Comparison of ENCODE assay signal across 32 cellular contexts in the genomic region with DNA sequence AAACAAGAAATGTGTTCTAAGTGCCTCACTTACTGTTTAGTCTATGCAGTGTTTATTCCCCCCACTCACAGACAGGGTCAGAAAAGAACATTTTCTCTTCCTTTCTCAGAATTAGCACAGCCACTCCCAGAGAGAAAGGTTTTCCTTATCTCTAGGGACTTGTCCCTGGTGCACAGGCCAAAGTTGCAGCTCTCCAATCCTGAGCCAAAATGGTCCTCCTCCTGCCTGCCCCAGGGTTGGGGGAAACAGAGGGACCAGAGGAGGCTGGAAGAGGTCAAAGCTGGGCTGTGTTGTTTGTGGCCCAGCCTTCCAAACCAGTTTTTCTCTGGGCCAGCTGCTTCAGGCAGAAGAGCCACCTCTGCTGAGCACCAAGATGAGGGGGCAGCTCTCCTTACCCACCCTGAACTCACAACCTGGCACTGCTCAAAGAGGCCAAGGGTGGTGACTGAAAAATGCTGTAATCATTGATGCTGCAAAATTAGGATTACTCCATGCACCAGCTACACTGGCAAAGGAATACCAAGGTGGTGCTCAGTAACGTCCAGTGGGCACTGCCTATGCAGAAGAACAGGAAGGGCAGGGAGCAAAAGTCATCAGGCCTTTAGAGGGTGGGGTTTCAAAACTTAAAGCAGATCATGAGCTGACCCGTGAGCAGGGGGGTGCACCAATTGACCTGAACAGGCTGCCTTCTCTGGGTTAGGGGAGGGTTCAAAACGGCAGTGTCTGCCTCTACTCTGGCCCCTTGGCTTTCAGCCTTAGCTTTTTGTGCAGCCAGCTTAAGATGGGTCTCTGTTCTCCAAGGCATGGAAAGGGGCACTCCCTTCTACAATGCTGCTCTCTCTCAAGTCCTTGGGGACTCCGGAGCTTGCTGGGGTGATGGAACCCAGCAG. TPM values are rescaled to one million over a fixed set of nuclear protein-coding genes. Genes with fewer than 3 reads are reported as not detected.
A peak's percentile ranks its signal among the peaks of the same experiment; 100 is the strongest.
DNase-seq lines count a peak whose midpoint lies in the region; ATAC-seq and TF ChIP-seq lines count a peak whose summit lies in the region.
"Had no signal": no experiment of that assay in that cellular context is flagged by ENCODE, and none has a peak within 500 bp of the region (broad histone marks: within the 10 kb centered on the region; RNA-seq: fewer than 3 reads in every experiment).

No MANE protein-coding gene starts in this region.

- intact Hi-C loops in CD4-positive, alpha-beta memory T cell (cut with micrococcal nuclease): no loop called here
- intact Hi-C loops in CD4-positive, alpha-beta T cell (cut with DNase I, micrococcal nuclease): no loop called here

- ATAC-seq in activated CD8-positive, alpha-beta T cell treated with anti-CD3 and anti-CD28 coated beads, Interleukin-2, amount 10 ng/mL, durations not matched to agents 7 days and 5 days: no peak
- ATAC-seq in HG03045 (IDR thresholded peaks at IDR 0.05; ENCODE audit: unreplicated experiment) (no peak), GM21360 (IDR thresholded peaks at IDR 0.05; ENCODE audit: unreplicated experiment) (no peak)
- no peak for ATAC-seq in CD4-positive, alpha-beta T cell (ENCODE audit: poor library complexity)
- ATAC-seq: activated CD4-positive, CD25-positive, alpha-beta regulatory T cell treated with anti-CD3 and anti-CD28 coated beads, Interleukin-2, amount 50 U/mL, for 24 hours; body of pancreas; GM12878; HepG2; psoas muscle had no signal

- H3K27ac Mint-ChIP-seq in CD4-positive, alpha-beta memory T cell: peak overlapping the region in 4 of 7 donors; percentile 57 to 88 (median 70)
- H3K27ac Mint-ChIP-seq in activated CD8-positive, alpha-beta T cell treated with anti-CD3 and anti-CD28 coated beads, Interleukin-2, amount 10 ng/mL, durations not matched to agents 7 days and 5 days: no peak overlapping the region
- no peak overlapping the region for H3K27ac Mint-ChIP-seq in glutamatergic neuron (ENCODE audit: unreplicated experiment)
- H3K27ac Mint-ChIP-seq in CD4-positive, alpha-beta T cell: no peak overlapping the region
- H3K27ac Mint-ChIP-seq: activated naive CD4-positive, alpha-beta T cell treated with anti-CD3 and anti-CD28 coated beads, Interleukin-2, amount 10 ng/mL, durations not matched to agents 7 days and 5 days; activated T-helper 1 cell treated with anti-CD3 and anti-CD28 coated beads, Interleukin-12 subunit alpha, Interleukin-12 subunit beta, Interleukin-2, Interleukin-4 antibody, amounts not matched to agents 30 ng/mL and 10 ng/mL and 1 ng/mL, durations not matched to agents 14 hours and 24 hours and 36 hours; mesothelial cell of epicardium had no signal

- peaks cover 0 to 10% (median 3%) of the 10 kb centered on the region in 8 donors for H3K9me3 Mint-ChIP-seq in CD4-positive, alpha-beta memory T cell
- no peaks in the 10 kb centered on the region for H3K9me3 Mint-ChIP-seq in activated CD8-positive, alpha-beta T cell treated with anti-CD3 and anti-CD28 coated beads, Interleukin-2, amount 10 ng/mL, durations not matched to agents 7 days and 5 days (ENCODE audit: insufficient read depth)
- peaks cover 10% of the 10 kb centered on the region for H3K9me3 Mint-ChIP-seq in glutamatergic neuron (ENCODE audit: unreplicated experiment)
- H3K9me3 Mint-ChIP-seq in CD4-positive, alpha-beta T cell: peaks cover 2% of the 10 kb centered on the region

- peaks cover 5 to 10% of the 10 kb centered on the region in 2 donors for H3K27me3 Mint-ChIP-seq in CD4-positive, alpha-beta memory T cell
- peaks cover 3% of the 10 kb centered on the region for H3K27me3 Mint-ChIP-seq in activated CD8-positive, alpha-beta T cell treated with anti-CD3 and anti-CD28 coated beads, Interleukin-2, amount 10 ng/mL, durations not matched to agents 7 days and 5 days (ENCODE audit: low read depth)
- peaks cover 13% of the 10 kb centered on the region for H3K27me3 Mint-ChIP-seq in glutamatergic neuron (ENCODE audit: unreplicated experiment)
- H3K27me3 Mint-ChIP-seq in CD4-positive, alpha-beta T cell: no peaks in the 10 kb centered on the region

- no peaks in the 10 kb centered on the region for H3K9me3 ChIP-seq in CD4-positive, alpha-beta memory T cell (ENCODE audit: control insufficient read depth in 1 of 2, low read length in 2 of 2)
- peaks cover 6% of the 10 kb centered on the region for H3K9me3 ChIP-seq in CD4-positive, alpha-beta T cell (ENCODE audit: control insufficient read depth, low read length)
- H3K9me3 ChIP-seq: body of pancreas, HAP-1, psoas muscle, upper lobe of left lung had no signal

- no peak for TF ChIP-seq CTCF in glutamatergic neuron (IDR thresholded peaks at IDR 0.05; ENCODE audit: partially characterized antibody, unreplicated experiment)
- TF ChIP-seq CTCF in CD4-positive, alpha-beta T cell (IDR thresholded peaks at IDR 0.05): no peak

- peaks cover 13% of the 10 kb centered on the region for H3K4me1 ChIP-seq in CD4-positive, alpha-beta memory T cell (ENCODE audit: insufficient read depth, low read length)
- H3K4me1 ChIP-seq: adrenal gland, body of pancreas, HAP-1, psoas muscle, upper lobe of left lung had no signal

- peak overlapping the region in 3 of 8 donors; percentile 3 to 17 (median 13) for H3K4me3 Mint-ChIP-seq in CD4-positive, alpha-beta memory T cell
- H3K4me3 Mint-ChIP-seq in activated CD8-positive, alpha-beta T cell treated with anti-CD3 and anti-CD28 coated beads, Interleukin-2, amount 10 ng/mL, durations not matched to agents 7 days and 5 days: no peak overlapping the region
- H3K4me3 Mint-ChIP-seq in glutamatergic neuron (ENCODE audit: unreplicated experiment): peak overlapping the region; percentile 46
- no peak overlapping the region for H3K4me3 Mint-ChIP-seq in CD4-positive, alpha-beta T cell
- H3K4me3 Mint-ChIP-seq: activated naive CD4-positive, alpha-beta T cell treated with anti-CD3 and anti-CD28 coated beads, Interleukin-2, amount 10 ng/mL, durations not matched to agents 7 days and 5 days; activated T-helper 1 cell treated with anti-CD3 and anti-CD28 coated beads, Interleukin-12 subunit alpha, Interleukin-12 subunit beta, Interleukin-2, Interleukin-4 antibody, amounts not matched to agents 30 ng/mL and 10 ng/mL and 1 ng/mL, durations not matched to agents 14 hours and 24 hours and 36 hours; CD4-positive, CD25-positive, alpha-beta regulatory T cell; mesothelial cell of epicardium; naive B cell had no signal

- H3K4me3 ChIP-seq in CD4-positive, alpha-beta memory T cell (ENCODE audit: low read length in 2 of 2): no peak overlapping the region
- H3K4me3 ChIP-seq: adrenal gland, body of pancreas, GM12878, HAP-1, psoas muscle, upper lobe of left lung had no signal

- DNase-seq in CD4-positive, alpha-beta memory T cell: no peak
- DNase-seq in activated CD8-positive, alpha-beta T cell treated with anti-CD3 and anti-CD28 coated beads, Interleukin-2, amount 10 ng/mL, durations not matched to agents 7 days and 5 days: peak; percentile 7
- DNase-seq in glutamatergic neuron: no peak
- DNase-seq in mucosa of gallbladder (ENCODE audit: low spot score): peak; percentile 4
- DNase-seq in RKO (ENCODE audit: low spot score): no peak
- DNase-seq in CD4-positive, alpha-beta T cell: no peak
- DNase-seq: activated CD4-positive, alpha-beta T cell treated with anti-CD3 and anti-CD28 coated beads, Interleukin-2, amount 50 U/mL, for 4 hours; activated CD8-positive, alpha-beta memory T cell treated with anti-CD3 and anti-CD28 coated beads, Interleukin-2, amount 50 U/mL, for 4 hours; activated naive CD4-positive, alpha-beta T cell treated with anti-CD3 and anti-CD28 coated beads, Interleukin-2, amount 10 ng/mL, durations not matched to agents 7 days and 5 days; AML-193; body of pancreas; CD4-positive, CD25-positive, alpha-beta regulatory T cell; Karpas-422; naive B cell; NCI-H1417 treated with DMSO at 0.1 percent for 48 hours; NCI-H2081 treated with DMSO at 0.1 percent for 48 hours; NCI-H2227 treated with DMSO at 0.1 percent for 48 hours; NCI-H526; psoas muscle; SHP77; stimulated activated CD4-positive, alpha-beta T cell treated with anti-CD3 and anti-CD28 coated beads, Interleukin-15, amount 100 ng/mL, for 24 hours; stimulated activated CD4-positive, alpha-beta T cell treated with anti-CD3 and anti-CD28 coated beads, Interleukin-4, amount 100 ng/mL, for 4 hours; upper lobe of left lung had no signal

- no peak overlapping the region for H3K27ac ChIP-seq in CD4-positive, alpha-beta memory T cell (ENCODE audit: low read depth, low read length)
- H3K27ac ChIP-seq in CD4-positive, alpha-beta T cell (ENCODE audit: low read depth, low read length): no peak overlapping the region
- H3K27ac ChIP-seq: adrenal gland, body of pancreas, psoas muscle, upper lobe of left lung had no signal

- POLR2A ChIA-PET in CD4-positive, alpha-beta memory T cell (lab: Charles Lee; ENCODE audit: partially characterized antibody): no interaction called here
- POLR2A ChIA-PET in activated CD8-positive, alpha-beta T cell treated with anti-CD3 and anti-CD28 coated beads, Interleukin-2, amount 10 ng/mL, durations not matched to agents 7 days and 5 days (lab: Charles Lee): no interaction called here
- POLR2A ChIA-PET in CD4-positive, alpha-beta T cell (lab: Charles Lee): interaction anchor here (0.5 kb wide), 1 partner anchor 232 kb away, joined by 3 read pairs; no protein-coding TSS in a partner anchor

- CTCF ChIA-PET in CD4-positive, alpha-beta memory T cell (lab: Charles Lee; ENCODE audit: partially characterized antibody): no interaction called here
- CTCF ChIA-PET in activated CD8-positive, alpha-beta T cell treated with anti-CD3 and anti-CD28 coated beads, Interleukin-2, amount 10 ng/mL, durations not matched to agents 7 days and 5 days (lab: Charles Lee): no interaction called here
- CTCF ChIA-PET in CD4-positive, alpha-beta T cell (lab: Charles Lee): no interaction called here

- H3K27me3 ChIP-seq in CD4-positive, alpha-beta memory T cell (ENCODE audit: insufficient read depth, low read length): no peaks in the 10 kb centered on the region
- H3K27me3 ChIP-seq in CD4-positive, alpha-beta T cell (ENCODE audit: control insufficient read depth, insufficient read depth, low read length): no peaks in the 10 kb centered on the region
- H3K27me3 ChIP-seq: adrenal gland, body of pancreas, upper lobe of left lung had no signal

- no peaks in the 10 kb centered on the region for H3K36me3 Mint-ChIP-seq in CD4-positive, alpha-beta memory T cell
- H3K36me3 Mint-ChIP-seq in activated CD8-positive, alpha-beta T cell treated with anti-CD3 and anti-CD28 coated beads, Interleukin-2, amount 10 ng/mL, durations not matched to agents 7 days and 5 days (ENCODE audit: low read depth): peaks cover 3% of the 10 kb centered on the region
- H3K36me3 Mint-ChIP-seq in glutamatergic neuron (ENCODE audit: unreplicated experiment): peaks cover 25% of the 10 kb centered on the region
- H3K36me3 Mint-ChIP-seq in CD4-positive, alpha-beta T cell (ENCODE audit: low read depth): no peaks in the 10 kb centered on the region
- H3K36me3 Mint-ChIP-seq: activated naive CD4-positive, alpha-beta T cell treated with anti-CD3 and anti-CD28 coated beads, Interleukin-2, amount 10 ng/mL, durations not matched to agents 7 days and 5 days; CD4-positive, CD25-positive, alpha-beta regulatory T cell had no signal

- H3K4me1 Mint-ChIP-seq in CD4-positive, alpha-beta memory T cell: peaks cover 0 to 44% (median 23%) of the 10 kb centered on the region in 4 donors
- H3K4me1 Mint-ChIP-seq in activated CD8-positive, alpha-beta T cell treated with anti-CD3 and anti-CD28 coated beads, Interleukin-2, amount 10 ng/mL, durations not matched to agents 7 days and 5 days (ENCODE audit: low read depth): peaks cover 34% of the 10 kb centered on the region
- H3K4me1 Mint-ChIP-seq in glutamatergic neuron (ENCODE audit: low read depth, unreplicated experiment): peaks cover 41% of the 10 kb centered on the region
- H3K4me1 Mint-ChIP-seq in CD4-positive, alpha-beta T cell (ENCODE audit: low read depth): no peaks in the 10 kb centered on the region
- H3K4me1 Mint-ChIP-seq: mesothelial cell of epicardium, naive B cell had no signal

- no peaks in the 10 kb centered on the region for H3K36me3 ChIP-seq in CD4-positive, alpha-beta memory T cell (ENCODE audit: insufficient read depth, low read length)
- H3K36me3 ChIP-seq: adrenal gland, HAP-1, upper lobe of left lung had no signal

RNA-seq across cellular contexts. Expression of gene RAB6B, which starts 11.8 kb away (rescaled TPM):
- 1 to 10 TPM in 1 of 2 experiments, under 1 TPM in 1; 0.55 to 1.8 TPM for total RNA-seq in CD4-positive, alpha-beta memory T cell
- under 1 TPM; 0.34 to 0.37 TPM for polyA plus RNA-seq in CD4-positive, alpha-beta memory T cell
- total RNA-seq in activated CD8-positive, alpha-beta T cell treated with anti-CD3 and anti-CD28 coated beads, Interleukin-2, amount 10 ng/mL, durations not matched to agents 7 days and 5 days: 1 to 10 TPM in 1 of 2 experiments, under 1 TPM in 1; 0.68 to 1.2 TPM
- total RNA-seq in glutamatergic neuron (ENCODE audit: unreplicated experiment) (222 TPM), mucosa of gallbladder (8.4 TPM)
- total RNA-seq in CD4-positive, alpha-beta T cell: not detected
- total RNA-seq: GM12878, HepG2 had no signal

Comparison
In these comparisons a context has a peak if more than half of its experiments do, and no peak if none do; other contexts are left out.
1. DNase-seq: peak in activated CD8-positive, alpha-beta T cell treated with anti-CD3 and anti-CD28 coated beads, Interleukin-2, amount 10 ng/mL, durations not matched to agents 7 days and 5 days (single experiment) and mucosa of gallbladder (single experiment); none in CD4-positive, alpha-beta memory T cell (0 of 5), glutamatergic neuron (single experiment), RKO (single experiment) and CD4-positive, alpha-beta T cell (0 of 10).
2. H3K27ac Mint-ChIP-seq: peak in CD4-positive, alpha-beta memory T cell (4 of 7); none in activated CD8-positive, alpha-beta T cell treated with anti-CD3 and anti-CD28 coated beads, Interleukin-2, amount 10 ng/mL, durations not matched to agents 7 days and 5 days (single experiment), glutamatergic neuron (single experiment) and CD4-positive, alpha-beta T cell (single experiment).
3. RNA of gene RAB6B, which starts 11.8 kb away (total RNA-seq): 222 TPM in glutamatergic neuron (single experiment); 8.4 TPM in mucosa of gallbladder (single experiment), 0.55 to 1.8 TPM in CD4-positive, alpha-beta memory T cell, 0.68 to 1.2 TPM in activated CD8-positive, alpha-beta T cell treated with anti-CD3 and anti-CD28 coated beads, Interleukin-2, amount 10 ng/mL, durations not matched to agents 7 days and 5 days and not detected in CD4-positive, alpha-beta T cell; every median in the first group is over 10 times any median in the second.